ENCODE assay signal across 17 cellular contexts in the genomic region with DNA sequence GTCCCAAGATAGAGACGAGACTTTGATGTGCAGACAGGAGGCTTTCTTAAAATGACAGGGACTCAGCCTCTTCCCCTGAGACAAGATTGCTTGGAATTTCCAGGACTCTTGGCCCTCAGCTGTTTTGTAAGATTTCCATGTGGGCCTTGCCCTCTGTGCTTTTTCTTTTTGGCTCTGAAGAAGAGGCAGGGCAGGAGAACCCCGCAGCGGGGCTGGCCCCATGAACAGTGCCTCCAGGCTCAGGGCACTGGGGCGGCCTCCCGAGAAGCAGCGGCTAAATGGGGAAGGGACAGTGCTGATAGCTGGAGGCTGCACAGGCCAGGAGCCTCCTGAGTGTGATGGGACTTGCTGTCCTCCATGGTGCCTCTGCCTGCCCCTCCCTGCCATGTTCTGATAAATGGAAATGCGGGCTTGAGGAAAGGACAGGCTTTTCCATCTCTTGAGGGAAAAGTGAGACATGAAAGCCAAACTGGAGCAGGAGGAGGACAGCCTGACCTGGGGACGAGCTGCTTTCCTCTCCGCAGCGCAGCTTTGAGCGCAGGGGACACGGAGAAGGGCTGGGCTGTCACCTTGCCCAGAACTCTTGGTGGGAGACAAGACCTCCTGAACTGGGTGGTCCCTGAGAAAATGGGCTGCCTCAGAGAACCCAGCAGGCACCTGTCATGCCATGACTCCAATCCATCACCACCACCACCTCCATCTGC. TPM values are rescaled to one million over a fixed set of nuclear protein-coding genes. Genes with fewer than 3 reads are reported as not detected.
DNase-seq lines count a peak whose midpoint lies in the region; ATAC-seq and TF ChIP-seq lines count a peak whose summit lies in the region.
"Had no signal": no experiment of that assay in that cellular context is flagged by ENCODE, and none has a peak within 500 bp of the region (broad histone marks: within the 10 kb centered on the region; RNA-seq: fewer than 3 reads in every experiment).

No MANE protein-coding gene starts in this region.

- H3K9ac ChIP-seq in BLaER1 (0 out of 2 replicates have a peak overlapping the region, but pooled peaks have one; percentile 24), trophoblast cell (ENCODE audit: low read length) (no peak overlapping the region)

- H3K27me3 Mint-ChIP-seq in endothelial cell (ENCODE audit: unreplicated experiment) (peaks cover 9% of the 10 kb centered on the region), HFFc6 (ENCODE audit: insufficient read depth) (no peaks in the 10 kb centered on the region; the same call in 1 of the 2 replicates)
- H3K27me3 Mint-ChIP-seq: CD4-positive, alpha-beta T cell; IgD-negative memory B cell had no signal

- H3K4me1 Mint-ChIP-seq in endothelial cell (ENCODE audit: unreplicated experiment) = peaks cover 11% of the 10 kb centered on the region
- H3K4me1 Mint-ChIP-seq in HFFc6 (ENCODE audit: low read depth) = peaks cover 4% of the 10 kb centered on the region

- H3K4me1 ChIP-seq in BLaER1 = peaks cover 10% of the 10 kb centered on the region; the same call in 1 of the 2 replicates
- no peaks in the 10 kb centered on the region for H3K4me1 ChIP-seq in HEK293 (ENCODE audit: control insufficient read depth, insufficient read depth, low read length)
- H3K4me1 ChIP-seq in trophoblast cell (ENCODE audit: control insufficient read depth in 1 of 2, insufficient read depth in 2 of 2, low read length in 2 of 2) = peaks cover 8 to 15% of the 10 kb centered on the region in 2 experiments

- H4K8ac ChIP-seq in trophoblast cell (ENCODE audit: low read depth, low read length) = no peak overlapping the region

- no peak overlapping the region for H2AFZ ChIP-seq in trophoblast cell (ENCODE audit: insufficient read depth, low read length, poor library complexity)
- H2AFZ ChIP-seq: GM23338 had no signal

- no peak overlapping the region for H2BK120ac ChIP-seq in trophoblast cell (ENCODE audit: insufficient read depth, low read length, poor library complexity)

- no peak overlapping the region for H4K12ac ChIP-seq in trophoblast cell (ENCODE audit: low read depth, low read length)

- no peak for TF ChIP-seq CTCF in HEK293 (tag by site-specific recombination; IDR thresholded peaks at IDR 0.05)
- no peak for TF ChIP-seq CTCF in endothelial cell (IDR thresholded peaks at IDR 0.05; ENCODE audit: unreplicated experiment)
- no peak for TF ChIP-seq CTCF in HFFc6 (IDR thresholded peaks at IDR 0.05)

- H3K79me1 ChIP-seq in trophoblast cell (ENCODE audit: low read length) = no peaks in the 10 kb centered on the region

- H3K9me3 ChIP-seq in BLaER1 (no peaks in the 10 kb centered on the region), HEK293 (ENCODE audit: control insufficient read depth, insufficient read depth, low read depth, low read length) (no peaks in the 10 kb centered on the region), trophoblast cell (ENCODE audit: insufficient read depth, low read depth, low read length) (no peaks in the 10 kb centered on the region)

- H2BK12ac ChIP-seq in trophoblast cell (ENCODE audit: low read length) = no peak overlapping the region

- no peak overlapping the region for H3K14ac ChIP-seq in trophoblast cell (ENCODE audit: low read length)

- no peak for ATAC-seq in HG02840 (IDR thresholded peaks at IDR 0.05; ENCODE audit: low FRiP score, unreplicated experiment)
- ATAC-seq: GM23338 had no signal

- H3K27ac ChIP-seq in BLaER1 (no peak overlapping the region), HEK293 (ENCODE audit: extremely low read depth, low read depth, low read length) (no peak overlapping the region), trophoblast cell (ENCODE audit: low read depth, low read length) (no peak overlapping the region)

- no peak overlapping the region for H3K4ac ChIP-seq in trophoblast cell (ENCODE audit: low read depth, low read length)

- no peak overlapping the region for H3K4me3 Mint-ChIP-seq in endothelial cell (ENCODE audit: unreplicated experiment)
- H3K4me3 Mint-ChIP-seq in HFFc6 = no peak overlapping the region
- H3K4me3 Mint-ChIP-seq: CD4-positive, alpha-beta T cell; GM23338; IgD-negative memory B cell had no signal

- H4K91ac ChIP-seq in trophoblast cell (ENCODE audit: low read depth, low read length) = no peak overlapping the region

- WGBS in trophoblast cell (ENCODE audit: extremely low coverage, insufficient coverage, insufficient read length) = no CpG with 5 or more reads among the region's 12 CpGs

- H3K36me3 Mint-ChIP-seq in endothelial cell (ENCODE audit: low read depth, unreplicated experiment) = peaks cover 19% of the 10 kb centered on the region
- no peaks in the 10 kb centered on the region for H3K36me3 Mint-ChIP-seq in HFFc6 (ENCODE audit: low read depth)
- H3K36me3 Mint-ChIP-seq: IgD-negative memory B cell had no signal

- H3K27ac Mint-ChIP-seq in endothelial cell (ENCODE audit: unreplicated experiment) (peak overlapping the region; percentile 30), HFFc6 (no peak overlapping the region)
- H3K27ac Mint-ChIP-seq: CD4-positive, alpha-beta T cell; GM23338 had no signal

- no peak overlapping the region for H3K23ac ChIP-seq in trophoblast cell (ENCODE audit: low read length)

- H3K79me2 ChIP-seq in trophoblast cell (ENCODE audit: control insufficient read depth, insufficient read depth, low read length, poor library complexity) = no peaks in the 10 kb centered on the region

- no peak overlapping the region for H2BK5ac ChIP-seq in trophoblast cell (ENCODE audit: low read depth, low read length, poor library complexity)

- POLR2A ChIA-PET in HEK293 (lab: Yijun Ruan, JAX) = interaction anchor here (1.2 to 1.3 kb wide), 2 partner anchors 10 to 25 kb away, joined by 4 read pairs; a partner anchor contains a TSS

- H3K36me3 ChIP-seq in BLaER1 (peaks cover 32% of the 10 kb centered on the region), HEK293 (ENCODE audit: control insufficient read depth in 2 of 2, insufficient read depth in 1 of 2, low read length in 2 of 2) (peaks cover 0 to 15% of the 10 kb centered on the region in 2 experiments; a peak in 2 of 3 replicates), trophoblast cell (ENCODE audit: control insufficient read depth in 1 of 2, insufficient read depth in 2 of 2, low read length in 2 of 2) (peaks cover 2 to 3% of the 10 kb centered on the region in 2 experiments)

- no peak overlapping the region for H3K18ac ChIP-seq in trophoblast cell (ENCODE audit: low read length)

- H3K4me2 ChIP-seq in BLaER1 (no peak overlapping the region), trophoblast cell (ENCODE audit: low read length) (no peak overlapping the region)
- H3K4me2 ChIP-seq: GM23338 had no signal

- H4K20me1 ChIP-seq in BLaER1 = no peaks in the 10 kb centered on the region

- H3K9me3 Mint-ChIP-seq in endothelial cell (ENCODE audit: unreplicated experiment) (no peaks in the 10 kb centered on the region), HFFc6 (no peaks in the 10 kb centered on the region)
- H3K9me3 Mint-ChIP-seq: CD4-positive, alpha-beta T cell; GM23338; IgD-negative memory B cell had no signal

- H3K4me3 ChIP-seq in BLaER1 (no peak overlapping the region), HEK293 (ENCODE audit: low read depth, low read length) (no peak overlapping the region), trophoblast cell (ENCODE audit: low read depth, low read length) (no peak overlapping the region)
- H3K4me3 ChIP-seq: GM23338 had no signal

- CTCF ChIA-PET in HEK293 (lab: Yijun Ruan, JAX) = interaction anchor here (0.7 to 3.6 kb wide), 6 partner anchors 20 to 166 kb away, joined by 3 to 20 read pairs (median 8); no protein-coding TSS in a partner anchor

- H3K27me3 ChIP-seq in BLaER1 (no peaks in the 10 kb centered on the region), trophoblast cell (ENCODE audit: insufficient read depth, low read length) (no peaks in the 10 kb centered on the region)

- H2AK5ac ChIP-seq in trophoblast cell (ENCODE audit: low read length) = no peak overlapping the region

- DNase-seq in endothelial cell (ENCODE audit: low spot score) (no peak), trophoblast cell (peak; percentile 79 to 93), HFFc6 (no peak), NCI-H2081 (lab: John Stamatoyannopoulos, UW) (no peak)
- DNase-seq: ACHN; C1 segment of cervical spinal cord; CD4-positive, alpha-beta T cell; DMS153; DMS79 treated with DMSO at 0.1 percent for 48 hours; EL; GDM1 had no signal

TF ChIP-seq in HEK293, 187 proteins besides CTCF, POLR2A, EP300 and RAD21:
- TF ChIP-seq ZNF600 (tag by site-specific recombination; IDR thresholded peaks at IDR 0.05) (0 out of 2 replicates have a peak, but pooled peaks have one; percentile 20), ZNF558 (tag by site-specific recombination; IDR thresholded peaks at IDR 0.05) (no peak), KLF8 (tag by site-specific recombination; IDR thresholded peaks at IDR 0.05) (no peak), ZNF521 (tag by site-specific recombination; IDR thresholded peaks at IDR 0.05) (no peak)

RNA-seq across cellular contexts. Expression of a gene that starts 12.1 kb away (rescaled TPM):
- 2.6 TPM for total RNA-seq in endothelial cell (ENCODE audit: unreplicated experiment)
- polyA plus RNA-seq in trophoblast cell (2013) = 1.4 and 2.0 TPM in 2 replicates
- under 1 TPM in 3 of 6 experiments, not detected in 3; 0.40 to 0.87 (median 0.55) TPM for total RNA-seq in HFFc6 (2021; fragmentation: NEBNext Ultra II Directional; extraction: Animal tissue kit (Norgen Biotek cat#: 25700))

RNA-seq across cellular contexts. Expression of a gene that starts 22.6 kb away (rescaled TPM):
- total RNA-seq in endothelial cell (ENCODE audit: unreplicated experiment) = 48.6 TPM
- polyA plus RNA-seq in trophoblast cell (2013) = 3.0 TPM in 2 replicates
- total RNA-seq in HFFc6 (2021; fragmentation: NEBNext Ultra II Directional; extraction: Animal tissue kit (Norgen Biotek cat#: 25700)) = 10 to 100 TPM; 14.4 to 21.4 (median 18.9) TPM

RNA-seq across cellular contexts. Expression of a gene that starts 24.3 kb away (rescaled TPM):
- 89.7 TPM for total RNA-seq in endothelial cell (ENCODE audit: unreplicated experiment)
- 37.0 and 40.0 TPM in 2 replicates for polyA plus RNA-seq in trophoblast cell (2013)
- total RNA-seq in HFFc6 (2021; fragmentation: NEBNext Ultra II Directional; extraction: Animal tissue kit (Norgen Biotek cat#: 25700)) = 10 to 100 TPM; 34.7 to 40.6 (median 38.5) TPM

RNA-seq across cellular contexts. Expression of a gene that starts 24.5 kb away (rescaled TPM):
- total RNA-seq in endothelial cell (ENCODE audit: unreplicated experiment) = 1.3 TPM
- 0.29 and 0.47 TPM in 2 replicates for polyA plus RNA-seq in trophoblast cell (2013)
- under 1 TPM; 0.20 to 0.47 (median 0.28) TPM for total RNA-seq in HFFc6 (2021; fragmentation: NEBNext Ultra II Directional; extraction: Animal tissue kit (Norgen Biotek cat#: 25700))
- total RNA-seq: A172 had no signal

RNA-seq across cellular contexts. Expression of a gene that starts 40.5 kb away (rescaled TPM):
- 4.4 TPM for total RNA-seq in endothelial cell (ENCODE audit: unreplicated experiment)
- 37.2 and 37.6 TPM in 2 replicates for polyA plus RNA-seq in trophoblast cell (2013)
- total RNA-seq in HFFc6 (2021; fragmentation: NEBNext Ultra II Directional; extraction: Animal tissue kit (Norgen Biotek cat#: 25700)) = 100 to 1,000 TPM; 291 to 396 (median 388) TPM

Comparison
In these comparisons a context has a peak if more than half of its experiments do, and no peak if none do; other contexts are left out.
1. DNase-seq: peak in trophoblast cell (2 of 2); none in endothelial cell (single experiment), HFFc6 (single experiment) and NCI-H2081 (0 of 2).